ENCODE assay signal across 1 cellular context in the genomic region with DNA sequence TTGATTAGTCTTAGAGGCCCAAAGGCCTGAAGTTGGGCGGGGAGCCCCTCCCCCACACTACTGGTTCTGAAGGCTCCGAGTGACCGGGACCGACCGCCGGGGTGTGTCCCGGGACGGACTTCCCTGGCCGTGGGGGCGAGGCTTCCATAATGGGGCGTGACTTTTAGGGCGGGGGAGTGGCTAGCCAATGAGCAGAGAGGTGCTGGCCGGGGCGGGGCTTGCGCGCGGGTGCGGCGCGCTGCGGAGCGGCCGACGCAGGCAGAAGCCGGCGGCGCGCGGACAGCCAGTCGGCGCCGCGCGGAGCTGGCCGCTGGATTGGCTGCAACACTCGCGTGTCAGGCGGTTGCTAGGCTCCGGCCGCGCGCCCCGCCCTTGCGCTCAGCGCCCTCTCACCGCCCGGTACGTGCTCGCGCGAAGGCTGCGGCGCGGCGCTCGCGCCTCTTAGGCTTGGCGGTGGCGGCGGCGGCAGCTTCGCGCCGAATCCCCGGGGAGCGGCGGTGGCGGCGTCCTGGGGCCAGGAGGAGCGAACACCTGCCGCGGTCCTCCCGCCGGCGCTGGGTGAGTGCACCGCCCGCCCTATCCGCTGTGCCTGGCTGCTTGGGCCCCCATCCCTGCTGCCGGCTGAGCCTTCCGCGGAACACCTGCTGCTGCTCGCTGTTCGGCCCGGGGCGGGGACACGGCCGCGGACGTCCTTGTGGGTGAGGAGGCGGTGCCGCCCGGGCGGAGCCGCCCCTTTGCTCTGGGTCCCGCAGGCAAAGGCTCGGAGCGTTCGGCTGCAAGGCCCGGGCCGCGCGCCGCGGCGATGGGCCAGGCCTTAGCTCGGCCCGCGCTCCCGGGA.
TF ChIP-seq lines count a peak whose summit lies in the region.

A gene (plus strand): TSS at position 392 of the 838 bp plus-strand sequence. CDS start 40,268 bp downstream, outside the sequence.

TF ChIP-seq in HepG2, 621 proteins besides CTCF, POLR2A, EP300 and RAD21 (continued from another document and continues in another):
- TF ChIP-seq, protein P1, sequence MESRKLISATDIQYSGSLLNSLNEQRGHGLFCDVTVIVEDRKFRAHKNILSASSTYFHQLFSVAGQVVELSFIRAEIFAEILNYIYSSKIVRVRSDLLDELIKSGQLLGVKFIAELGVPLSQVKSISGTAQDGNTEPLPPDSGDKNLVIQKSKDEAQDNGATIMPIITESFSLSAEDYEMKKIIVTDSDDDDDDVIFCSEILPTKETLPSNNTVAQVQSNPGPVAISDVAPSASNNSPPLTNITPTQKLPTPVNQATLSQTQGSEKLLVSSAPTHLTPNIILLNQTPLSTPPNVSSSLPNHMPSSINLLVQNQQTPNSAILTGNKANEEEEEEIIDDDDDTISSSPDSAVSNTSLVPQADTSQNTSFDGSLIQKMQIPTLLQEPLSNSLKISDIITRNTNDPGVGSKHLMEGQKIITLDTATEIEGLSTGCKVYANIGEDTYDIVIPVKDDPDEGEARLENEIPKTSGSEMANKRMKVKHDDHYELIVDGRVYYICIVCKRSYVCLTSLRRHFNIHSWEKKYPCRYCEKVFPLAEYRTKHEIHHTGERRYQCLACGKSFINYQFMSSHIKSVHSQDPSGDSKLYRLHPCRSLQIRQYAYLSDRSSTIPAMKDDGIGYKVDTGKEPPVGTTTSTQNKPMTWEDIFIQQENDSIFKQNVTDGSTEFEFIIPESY (CRISPR knock-in tag; IDR thresholded peaks at IDR 0.05): no peak
- TF ChIP-seq ZNF431 (CRISPR knock-in tag; IDR thresholded peaks at IDR 0.05; ENCODE audit: borderline replicate concordance, low read depth) (0 out of 2 replicates have a peak, but pooled peaks have one; percentile 65), SP1 (IDR thresholded peaks at IDR 0.05) (no peak), SP1 (CRISPR knock-in tag; IDR thresholded peaks at IDR 0.05) (peak; percentile 60; the same call in 1 of the 2 replicates), KLF11 (CRISPR knock-in tag; IDR thresholded peaks at IDR 0.05) (no peak), SIN3B (IDR thresholded peaks at IDR 0.05; ENCODE audit: low read length) (no peak), MEIS1 (CRISPR knock-in tag; IDR thresholded peaks at IDR 0.05; ENCODE audit: borderline replicate concordance) (no peak; the same call in 1 of the 2 replicates), TCF12 (IDR thresholded peaks at IDR 0.05) (no peak), TCF12 (CRISPR knock-in tag; IDR thresholded peaks at IDR 0.05) (no peak; the same call in 1 of the 2 replicates), U2AF2 (IDR thresholded peaks at IDR 0.05; ENCODE audit: low read depth, low read length) (no peak), ZNF564 (CRISPR knock-in tag; IDR thresholded peaks at IDR 0.05) (no peak), ARNT (IDR thresholded peaks at IDR 0.05) (no peak), HNRNPH1 (optimal IDR thresholded peaks at IDR 0.05; ENCODE audit: low read depth, low read length) (no peak), SMAD9 (CRISPR knock-in tag; IDR thresholded peaks at IDR 0.05) (no peak), SPEN (CRISPR knock-in tag; IDR thresholded peaks at IDR 0.05; ENCODE audit: low read depth) (peak; percentile 65; the same call in 1 of the 2 replicates), MAF1 (CRISPR knock-in tag; IDR thresholded peaks at IDR 0.05; ENCODE audit: borderline replicate concordance) (no peak), ZNF337 (CRISPR knock-in tag; IDR thresholded peaks at IDR 0.05; ENCODE audit: borderline replicate concordance, low read depth) (no peak), NR3C1 (CRISPR knock-in tag; IDR thresholded peaks at IDR 0.05) (0 out of 2 replicates have a peak, but pooled peaks have one; percentile 45), ZKSCAN1 (IDR thresholded peaks at IDR 0.05; ENCODE audit: low read length) (no peak), ZNF577 (CRISPR knock-in tag; IDR thresholded peaks at IDR 0.05; ENCODE audit: borderline replicate concordance, low read depth) (no peak)
- TF ChIP-seq, protein P2, sequence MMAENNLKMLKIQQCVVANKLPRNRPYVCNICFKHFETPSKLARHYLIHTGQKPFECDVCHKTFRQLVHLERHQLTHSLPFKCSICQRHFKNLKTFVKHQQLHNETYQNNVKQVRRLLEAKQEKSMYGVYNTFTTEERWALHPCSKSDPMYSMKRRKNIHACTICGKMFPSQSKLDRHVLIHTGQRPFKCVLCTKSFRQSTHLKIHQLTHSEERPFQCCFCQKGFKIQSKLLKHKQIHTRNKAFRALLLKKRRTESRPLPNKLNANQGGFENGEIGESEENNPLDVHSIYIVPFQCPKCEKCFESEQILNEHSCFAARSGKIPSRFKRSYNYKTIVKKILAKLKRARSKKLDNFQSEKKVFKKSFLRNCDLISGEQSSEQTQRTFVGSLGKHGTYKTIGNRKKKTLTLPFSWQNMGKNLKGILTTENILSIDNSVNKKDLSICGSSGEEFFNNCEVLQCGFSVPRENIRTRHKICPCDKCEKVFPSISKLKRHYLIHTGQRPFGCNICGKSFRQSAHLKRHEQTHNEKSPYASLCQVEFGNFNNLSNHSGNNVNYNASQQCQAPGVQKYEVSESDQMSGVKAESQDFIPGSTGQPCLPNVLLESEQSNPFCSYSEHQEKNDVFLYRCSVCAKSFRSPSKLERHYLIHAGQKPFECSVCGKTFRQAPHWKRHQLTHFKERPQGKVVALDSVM (CRISPR knock-in tag; IDR thresholded peaks at IDR 0.05): peak; percentile 58
- TF ChIP-seq, protein P3, sequence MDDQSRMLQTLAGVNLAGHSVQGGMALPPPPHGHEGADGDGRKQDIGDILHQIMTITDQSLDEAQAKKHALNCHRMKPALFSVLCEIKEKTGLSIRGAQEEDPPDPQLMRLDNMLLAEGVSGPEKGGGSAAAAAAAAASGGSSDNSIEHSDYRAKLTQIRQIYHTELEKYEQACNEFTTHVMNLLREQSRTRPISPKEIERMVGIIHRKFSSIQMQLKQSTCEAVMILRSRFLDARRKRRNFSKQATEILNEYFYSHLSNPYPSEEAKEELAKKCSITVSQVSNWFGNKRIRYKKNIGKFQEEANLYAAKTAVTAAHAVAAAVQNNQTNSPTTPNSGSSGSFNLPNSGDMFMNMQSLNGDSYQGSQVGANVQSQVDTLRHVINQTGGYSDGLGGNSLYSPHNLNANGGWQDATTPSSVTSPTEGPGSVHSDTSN (CRISPR knock-in tag; IDR thresholded peaks at IDR 0.05; ENCODE audit: borderline replicate concordance): no peak
- TF ChIP-seq, protein P4, sequence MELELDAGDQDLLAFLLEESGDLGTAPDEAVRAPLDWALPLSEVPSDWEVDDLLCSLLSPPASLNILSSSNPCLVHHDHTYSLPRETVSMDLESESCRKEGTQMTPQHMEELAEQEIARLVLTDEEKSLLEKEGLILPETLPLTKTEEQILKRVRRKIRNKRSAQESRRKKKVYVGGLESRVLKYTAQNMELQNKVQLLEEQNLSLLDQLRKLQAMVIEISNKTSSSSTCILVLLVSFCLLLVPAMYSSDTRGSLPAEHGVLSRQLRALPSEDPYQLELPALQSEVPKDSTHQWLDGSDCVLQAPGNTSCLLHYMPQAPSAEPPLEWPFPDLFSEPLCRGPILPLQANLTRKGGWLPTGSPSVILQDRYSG (CRISPR knock-in tag; IDR thresholded peaks at IDR 0.05): no peak; the same call in 1 of the 2 replicates
- TF ChIP-seq, protein P5, sequence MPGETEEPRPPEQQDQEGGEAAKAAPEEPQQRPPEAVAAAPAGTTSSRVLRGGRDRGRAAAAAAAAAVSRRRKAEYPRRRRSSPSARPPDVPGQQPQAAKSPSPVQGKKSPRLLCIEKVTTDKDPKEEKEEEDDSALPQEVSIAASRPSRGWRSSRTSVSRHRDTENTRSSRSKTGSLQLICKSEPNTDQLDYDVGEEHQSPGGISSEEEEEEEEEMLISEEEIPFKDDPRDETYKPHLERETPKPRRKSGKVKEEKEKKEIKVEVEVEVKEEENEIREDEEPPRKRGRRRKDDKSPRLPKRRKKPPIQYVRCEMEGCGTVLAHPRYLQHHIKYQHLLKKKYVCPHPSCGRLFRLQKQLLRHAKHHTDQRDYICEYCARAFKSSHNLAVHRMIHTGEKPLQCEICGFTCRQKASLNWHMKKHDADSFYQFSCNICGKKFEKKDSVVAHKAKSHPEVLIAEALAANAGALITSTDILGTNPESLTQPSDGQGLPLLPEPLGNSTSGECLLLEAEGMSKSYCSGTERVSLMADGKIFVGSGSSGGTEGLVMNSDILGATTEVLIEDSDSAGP (CRISPR knock-in tag; IDR thresholded peaks at IDR 0.05; ENCODE audit: borderline replicate concordance): peak; percentile 72; the same call in 1 of the 2 replicates
- TF ChIP-seq, protein P6, sequence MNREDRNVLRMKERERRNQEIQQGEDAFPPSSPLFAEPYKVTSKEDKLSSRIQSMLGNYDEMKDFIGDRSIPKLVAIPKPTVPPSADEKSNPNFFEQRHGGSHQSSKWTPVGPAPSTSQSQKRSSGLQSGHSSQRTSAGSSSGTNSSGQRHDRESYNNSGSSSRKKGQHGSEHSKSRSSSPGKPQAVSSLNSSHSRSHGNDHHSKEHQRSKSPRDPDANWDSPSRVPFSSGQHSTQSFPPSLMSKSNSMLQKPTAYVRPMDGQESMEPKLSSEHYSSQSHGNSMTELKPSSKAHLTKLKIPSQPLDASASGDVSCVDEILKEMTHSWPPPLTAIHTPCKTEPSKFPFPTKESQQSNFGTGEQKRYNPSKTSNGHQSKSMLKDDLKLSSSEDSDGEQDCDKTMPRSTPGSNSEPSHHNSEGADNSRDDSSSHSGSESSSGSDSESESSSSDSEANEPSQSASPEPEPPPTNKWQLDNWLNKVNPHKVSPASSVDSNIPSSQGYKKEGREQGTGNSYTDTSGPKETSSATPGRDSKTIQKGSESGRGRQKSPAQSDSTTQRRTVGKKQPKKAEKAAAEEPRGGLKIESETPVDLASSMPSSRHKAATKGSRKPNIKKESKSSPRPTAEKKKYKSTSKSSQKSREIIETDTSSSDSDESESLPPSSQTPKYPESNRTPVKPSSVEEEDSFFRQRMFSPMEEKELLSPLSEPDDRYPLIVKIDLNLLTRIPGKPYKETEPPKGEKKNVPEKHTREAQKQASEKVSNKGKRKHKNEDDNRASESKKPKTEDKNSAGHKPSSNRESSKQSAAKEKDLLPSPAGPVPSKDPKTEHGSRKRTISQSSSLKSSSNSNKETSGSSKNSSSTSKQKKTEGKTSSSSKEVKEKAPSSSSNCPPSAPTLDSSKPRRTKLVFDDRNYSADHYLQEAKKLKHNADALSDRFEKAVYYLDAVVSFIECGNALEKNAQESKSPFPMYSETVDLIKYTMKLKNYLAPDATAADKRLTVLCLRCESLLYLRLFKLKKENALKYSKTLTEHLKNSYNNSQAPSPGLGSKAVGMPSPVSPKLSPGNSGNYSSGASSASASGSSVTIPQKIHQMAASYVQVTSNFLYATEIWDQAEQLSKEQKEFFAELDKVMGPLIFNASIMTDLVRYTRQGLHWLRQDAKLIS (CRISPR knock-in tag; IDR thresholded peaks at IDR 0.05): no peak
- TF ChIP-seq, protein P7, sequence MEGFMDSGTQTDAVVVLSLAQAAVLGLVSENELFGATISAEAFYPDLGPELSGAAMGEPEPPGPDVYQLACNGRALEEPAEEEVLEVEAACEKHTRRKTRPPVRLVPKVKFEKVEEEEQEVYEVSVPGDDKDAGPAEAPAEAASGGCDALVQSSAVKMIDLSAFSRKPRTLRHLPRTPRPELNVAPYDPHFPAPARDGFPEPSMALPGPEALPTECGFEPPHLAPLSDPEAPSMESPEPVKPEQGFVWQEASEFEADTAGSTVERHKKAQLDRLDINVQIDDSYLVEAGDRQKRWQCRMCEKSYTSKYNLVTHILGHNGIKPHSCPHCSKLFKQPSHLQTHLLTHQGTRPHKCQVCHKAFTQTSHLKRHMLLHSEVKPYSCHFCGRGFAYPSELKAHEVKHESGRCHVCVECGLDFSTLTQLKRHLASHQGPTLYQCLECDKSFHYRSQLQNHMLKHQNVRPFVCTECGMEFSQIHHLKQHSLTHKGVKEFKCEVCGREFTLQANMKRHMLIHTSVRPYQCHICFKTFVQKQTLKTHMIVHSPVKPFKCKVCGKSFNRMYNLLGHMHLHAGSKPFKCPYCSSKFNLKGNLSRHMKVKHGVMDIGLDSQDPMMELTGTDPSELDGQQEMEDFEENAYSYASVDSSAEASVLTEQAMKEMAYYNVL (CRISPR knock-in tag; IDR thresholded peaks at IDR 0.05; ENCODE audit: borderline replicate concordance): peak; percentile 82
- TF ChIP-seq, protein P8, sequence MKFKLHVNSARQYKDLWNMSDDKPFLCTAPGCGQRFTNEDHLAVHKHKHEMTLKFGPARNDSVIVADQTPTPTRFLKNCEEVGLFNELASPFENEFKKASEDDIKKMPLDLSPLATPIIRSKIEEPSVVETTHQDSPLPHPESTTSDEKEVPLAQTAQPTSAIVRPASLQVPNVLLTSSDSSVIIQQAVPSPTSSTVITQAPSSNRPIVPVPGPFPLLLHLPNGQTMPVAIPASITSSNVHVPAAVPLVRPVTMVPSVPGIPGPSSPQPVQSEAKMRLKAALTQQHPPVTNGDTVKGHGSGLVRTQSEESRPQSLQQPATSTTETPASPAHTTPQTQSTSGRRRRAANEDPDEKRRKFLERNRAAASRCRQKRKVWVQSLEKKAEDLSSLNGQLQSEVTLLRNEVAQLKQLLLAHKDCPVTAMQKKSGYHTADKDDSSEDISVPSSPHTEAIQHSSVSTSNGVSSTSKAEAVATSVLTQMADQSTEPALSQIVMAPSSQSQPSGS (CRISPR knock-in tag; IDR thresholded peaks at IDR 0.05): no peak
- TF ChIP-seq, protein P9, sequence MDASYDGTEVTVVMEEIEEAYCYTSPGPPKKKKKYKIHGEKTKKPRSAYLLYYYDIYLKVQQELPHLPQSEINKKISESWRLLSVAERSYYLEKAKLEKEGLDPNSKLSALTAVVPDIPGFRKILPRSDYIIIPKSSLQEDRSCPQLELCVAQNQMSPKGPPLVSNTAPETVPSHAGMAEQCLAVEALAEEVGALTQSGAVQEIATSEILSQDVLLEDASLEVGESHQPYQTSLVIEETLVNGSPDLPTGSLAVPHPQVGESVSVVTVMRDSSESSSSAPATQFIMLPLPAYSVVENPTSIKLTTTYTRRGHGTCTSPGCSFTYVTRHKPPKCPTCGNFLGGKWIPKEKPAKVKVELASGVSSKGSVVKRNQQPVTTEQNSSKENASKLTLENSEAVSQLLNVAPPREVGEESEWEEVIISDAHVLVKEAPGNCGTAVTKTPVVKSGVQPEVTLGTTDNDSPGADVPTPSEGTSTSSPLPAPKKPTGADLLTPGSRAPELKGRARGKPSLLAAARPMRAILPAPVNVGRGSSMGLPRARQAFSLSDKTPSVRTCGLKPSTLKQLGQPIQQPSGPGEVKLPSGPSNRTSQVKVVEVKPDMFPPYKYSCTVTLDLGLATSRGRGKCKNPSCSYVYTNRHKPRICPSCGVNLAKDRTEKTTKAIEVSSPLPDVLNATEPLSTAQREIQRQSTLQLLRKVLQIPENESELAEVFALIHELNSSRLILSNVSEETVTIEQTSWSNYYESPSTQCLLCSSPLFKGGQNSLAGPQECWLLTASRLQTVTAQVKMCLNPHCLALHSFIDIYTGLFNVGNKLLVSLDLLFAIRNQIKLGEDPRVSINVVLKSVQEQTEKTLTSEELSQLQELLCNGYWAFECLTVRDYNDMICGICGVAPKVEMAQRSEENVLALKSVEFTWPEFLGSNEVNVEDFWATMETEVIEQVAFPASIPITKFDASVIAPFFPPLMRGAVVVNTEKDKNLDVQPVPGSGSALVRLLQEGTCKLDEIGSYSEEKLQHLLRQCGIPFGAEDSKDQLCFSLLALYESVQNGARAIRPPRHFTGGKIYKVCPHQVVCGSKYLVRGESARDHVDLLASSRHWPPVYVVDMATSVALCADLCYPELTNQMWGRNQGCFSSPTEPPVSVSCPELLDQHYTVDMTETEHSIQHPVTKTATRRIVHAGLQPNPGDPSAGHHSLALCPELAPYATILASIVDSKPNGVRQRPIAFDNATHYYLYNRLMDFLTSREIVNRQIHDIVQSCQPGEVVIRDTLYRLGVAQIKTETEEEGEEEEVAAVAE (CRISPR knock-in tag; IDR thresholded peaks at IDR 0.05; ENCODE audit: borderline replicate concordance): no peak
- TF ChIP-seq, protein P10, sequence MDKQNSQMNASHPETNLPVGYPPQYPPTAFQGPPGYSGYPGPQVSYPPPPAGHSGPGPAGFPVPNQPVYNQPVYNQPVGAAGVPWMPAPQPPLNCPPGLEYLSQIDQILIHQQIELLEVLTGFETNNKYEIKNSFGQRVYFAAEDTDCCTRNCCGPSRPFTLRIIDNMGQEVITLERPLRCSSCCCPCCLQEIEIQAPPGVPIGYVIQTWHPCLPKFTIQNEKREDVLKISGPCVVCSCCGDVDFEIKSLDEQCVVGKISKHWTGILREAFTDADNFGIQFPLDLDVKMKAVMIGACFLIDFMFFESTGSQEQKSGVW (CRISPR knock-in tag; IDR thresholded peaks at IDR 0.05; ENCODE audit: borderline replicate concordance): no peak
